Comparison of ENCODE assay signal across 16 cellular contexts in the genomic region with DNA sequence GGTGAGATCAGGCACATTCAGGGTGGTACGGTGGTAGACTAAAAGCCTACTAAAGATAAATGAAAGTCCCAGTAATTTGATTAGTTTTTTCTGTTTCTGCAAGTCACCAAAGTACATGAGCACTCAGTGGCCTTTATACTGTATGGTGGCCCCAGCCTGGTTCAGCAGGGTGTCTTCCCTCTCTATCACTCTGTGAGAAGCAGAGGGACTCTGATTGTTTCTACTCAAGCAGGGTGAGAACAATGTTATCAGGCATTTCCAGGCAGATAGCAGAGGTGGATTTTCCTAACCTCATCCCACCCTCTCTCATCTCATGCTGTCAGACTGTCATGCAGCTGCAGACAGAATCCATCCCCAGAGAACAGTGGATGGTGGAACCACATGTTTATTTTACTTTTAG.
A peak's percentile ranks its signal among the peaks of the same experiment; 100 is the strongest.
DNase-seq lines count a peak whose midpoint lies in the region; ATAC-seq and TF ChIP-seq lines count a peak whose summit lies in the region.
"Had no signal": no experiment of that assay in that cellular context is flagged by ENCODE, and none has a peak within 500 bp of the region (broad histone marks: within the 10 kb centered on the region; RNA-seq: fewer than 3 reads in every experiment).

No MANE protein-coding gene starts in this region.

- H3K4me1 Mint-ChIP-seq in CD8-positive, alpha-beta T cell (ENCODE audit: low read depth), result no peaks in the 10 kb centered on the region
- H3K4me1 Mint-ChIP-seq: CD4-positive, CD25-positive, alpha-beta regulatory T cell had no signal

- peaks cover 0 to 33% of the 10 kb centered on the region in 2 experiments; a peak in 2 of 4 replicates for H3K4me1 ChIP-seq in SK-N-SH (ENCODE audit: control insufficient read depth in 1 of 2, insufficient read depth in 2 of 2, low read depth in 1 of 2, low read length in 1 of 2)
- peaks cover 10% of the 10 kb centered on the region for H3K4me1 ChIP-seq in mesendoderm (ENCODE audit: control insufficient read depth, low read depth, low read length)
- no peaks in the 10 kb centered on the region for H3K4me1 ChIP-seq in CD8-positive, alpha-beta T cell (ENCODE audit: insufficient read depth, low read length)

- CTCF ChIA-PET in SK-N-SH (lab: Yijun Ruan, JAX), result no interaction called here
- CTCF ChIA-PET in CD8-positive, alpha-beta T cell (lab: Charles Lee), result no interaction called here

- POLR2A ChIA-PET in SK-N-SH (lab: Yijun Ruan, JAX), result no interaction called here
- POLR2A ChIA-PET in CD8-positive, alpha-beta T cell (lab: Charles Lee), result no interaction called here

- H3K27me3 Mint-ChIP-seq in CD8-positive, alpha-beta T cell (ENCODE audit: low read depth), result peaks cover 4% of the 10 kb centered on the region

- intact Hi-C loops in CD8-positive, alpha-beta T cell (cut with DNase I, micrococcal nuclease), result no loop called here

- H3K9me3 ChIP-seq in SK-N-SH, result no peaks in the 10 kb centered on the region
- no peaks in the 10 kb centered on the region for H3K9me3 ChIP-seq in CD8-positive, alpha-beta T cell (ENCODE audit: low read length)

- H3K4me3 ChIP-seq in SK-N-SH (ENCODE audit: low read depth in 2 of 2, low read length in 1 of 2) (no peak overlapping the region), mesendoderm (ENCODE audit: low read length) (no peak overlapping the region)
- H3K4me3 ChIP-seq in CD8-positive, alpha-beta T cell (ENCODE audit: low read depth, low read length), result no peak overlapping the region
- H3K4me3 ChIP-seq: BLaER1 treated with 17β-estradiol and CSF1 and Interleukin-3, amounts not matched to agents 10 nM and 100 nM had no signal

- H3K36me3 Mint-ChIP-seq in CD8-positive, alpha-beta T cell, result no peaks in the 10 kb centered on the region
- H3K36me3 Mint-ChIP-seq: CD4-positive, CD25-positive, alpha-beta regulatory T cell had no signal

- ATAC-seq in SK-N-SH treated with all-trans-retinoic acid at 6 μM for 48 hours (no peak; the same call in 2 of the 3 replicates), left lobe of liver (no peak), GM21515 (IDR thresholded peaks at IDR 0.05; ENCODE audit: unreplicated experiment) (no peak)
- ATAC-seq in CD8-positive, alpha-beta T cell, result no peak

- no peaks in the 10 kb centered on the region for H3K27me3 ChIP-seq in SK-N-SH (ENCODE audit: insufficient read depth)
- no peaks in the 10 kb centered on the region for H3K27me3 ChIP-seq in mesendoderm (ENCODE audit: insufficient read depth, low read length, poor library complexity)
- no peaks in the 10 kb centered on the region for H3K27me3 ChIP-seq in CD8-positive, alpha-beta T cell (ENCODE audit: insufficient read depth, low read length)
- H3K27me3 ChIP-seq: BLaER1 treated with 17β-estradiol and CSF1 and Interleukin-3, amounts not matched to agents 10 nM and 100 nM had no signal

- no peak overlapping the region for H3K18ac ChIP-seq in mesendoderm (ENCODE audit: low read length)

- H3K27ac Mint-ChIP-seq in CD8-positive, alpha-beta T cell, result no peak overlapping the region
- H3K27ac Mint-ChIP-seq: CD4-positive, CD25-positive, alpha-beta regulatory T cell had no signal

- no peak overlapping the region for H2BK5ac ChIP-seq in mesendoderm (ENCODE audit: low read length)

- H3K79me2 ChIP-seq in SK-N-SH (ENCODE audit: insufficient read depth), result no peaks in the 10 kb centered on the region
- H3K79me2 ChIP-seq in mesendoderm (ENCODE audit: control insufficient read depth, insufficient read depth, low read length), result no peaks in the 10 kb centered on the region

- H3K4ac ChIP-seq in mesendoderm (ENCODE audit: low read depth, low read length), result no peak overlapping the region

- H3K4me2 ChIP-seq in SK-N-SH, result no peak overlapping the region
- no peak overlapping the region for H3K4me2 ChIP-seq in mesendoderm (ENCODE audit: low read length)
- H3K4me2 ChIP-seq: BLaER1 treated with 17β-estradiol and CSF1 and Interleukin-3, amounts not matched to agents 10 nM and 100 nM had no signal

- no peak overlapping the region for H3K4me3 Mint-ChIP-seq in CD8-positive, alpha-beta T cell
- H3K4me3 Mint-ChIP-seq: CD4-positive, CD25-positive, alpha-beta regulatory T cell had no signal

- DNase-seq in SK-N-SH (peak; percentile 21), NCI-H146 treated with DMSO at 0.1 percent for 48 hours (lab: John Stamatoyannopoulos, UW; ENCODE audit: unreplicated experiment) (peak; percentile 66), mesendoderm (peak; percentile 93), left lobe of liver (ENCODE audit: low spot score) (no peak)
- DNase-seq in CD8-positive, alpha-beta T cell, result no peak
- DNase-seq: 8988T; AML-193; CD4-positive, CD25-positive, alpha-beta regulatory T cell; DND-41; GDM1; H7 had no signal

- H3K23ac ChIP-seq in mesendoderm (ENCODE audit: low read length), result no peak overlapping the region

- no peak overlapping the region for H4K5ac ChIP-seq in mesendoderm (ENCODE audit: low read length)

- H4K20me1 ChIP-seq in SK-N-SH (ENCODE audit: insufficient read depth), result no peaks in the 10 kb centered on the region
- H4K20me1 ChIP-seq: BLaER1 treated with 17β-estradiol and CSF1 and Interleukin-3, amounts not matched to agents 10 nM and 100 nM had no signal

- H2AFZ ChIP-seq in SK-N-SH (ENCODE audit: low read depth), result no peak overlapping the region

- 21% methylated on average over 1 of the region's 1 CpG for WGBS in SK-N-SH (ENCODE audit: low lambda C conversion rate)
- no CpG with 5 or more reads among the region's 1 CpG for WGBS in mesendoderm (ENCODE audit: extremely low coverage, insufficient coverage, low lambda C conversion rate)

- H4K8ac ChIP-seq in mesendoderm (ENCODE audit: low read depth, low read length), result no peak overlapping the region

- no peaks in the 10 kb centered on the region for H3F3A ChIP-seq in SK-N-SH (replicated peaks; ENCODE audit: insufficient read depth)

- no peaks in the 10 kb centered on the region for H3K9me2 ChIP-seq in SK-N-SH

- no peaks in the 10 kb centered on the region for H3K79me1 ChIP-seq in mesendoderm (ENCODE audit: low read length)

- TF ChIP-seq CTCF in SK-N-SH (IDR thresholded peaks at IDR 0.05), result no peak
- TF ChIP-seq CTCF in VCaP (conservative IDR thresholded peaks at IDR 0.05), result no peak
- no peak for TF ChIP-seq CTCF in CD8-positive, alpha-beta T cell (IDR thresholded peaks at IDR 0.05)

- H2AK5ac ChIP-seq in mesendoderm (ENCODE audit: low read length), result no peak overlapping the region

- H3K27ac ChIP-seq in SK-N-SH (ENCODE audit: low read depth in 2 of 2, low read length in 1 of 2) (peak overlapping the region in 1 of 2 experiments; percentile 70; a peak in 2 of 4 replicates), VCaP (peak overlapping the region; percentile 80), mesendoderm (ENCODE audit: low read depth, low read length) (no peak overlapping the region)
- H3K27ac ChIP-seq in CD8-positive, alpha-beta T cell (ENCODE audit: low read depth, low read length), result no peak overlapping the region
- H3K27ac ChIP-seq: BLaER1 treated with 17β-estradiol and CSF1 and Interleukin-3, amounts not matched to agents 10 nM and 100 nM; HL-60 had no signal

- H3K9ac ChIP-seq in SK-N-SH, result no peak overlapping the region
- no peak overlapping the region for H3K9ac ChIP-seq in mesendoderm (ENCODE audit: low read length)
- H3K9ac ChIP-seq: BLaER1 treated with 17β-estradiol and CSF1 and Interleukin-3, amounts not matched to agents 10 nM and 100 nM had no signal

- H2BK120ac ChIP-seq in mesendoderm (ENCODE audit: low read depth, low read length), result no peak overlapping the region

- no peak for TF ChIP-seq RAD21 in SK-N-SH (IDR thresholded peaks at IDR 0.05; ENCODE audit: low read length)

- no peak overlapping the region for H3K56ac ChIP-seq in mesendoderm (ENCODE audit: low read length)

- no peak for TF ChIP-seq EP300 in SK-N-SH (IDR thresholded peaks at IDR 0.05; ENCODE audit: borderline replicate concordance in 1 of 2, low read depth in 1 of 2, low read length in 1 of 2)

- H3K36me3 ChIP-seq in SK-N-SH (replicated peaks in 1 of 2; ENCODE audit: control insufficient read depth in 1 of 2, insufficient read depth in 2 of 2, low read length in 1 of 2), result no peaks in the 10 kb centered on the region
- no peaks in the 10 kb centered on the region for H3K36me3 ChIP-seq in mesendoderm (ENCODE audit: control insufficient read depth, insufficient read depth, low read length)
- H3K36me3 ChIP-seq in CD8-positive, alpha-beta T cell (ENCODE audit: insufficient read depth, low read length), result no peaks in the 10 kb centered on the region
- H3K36me3 ChIP-seq: BLaER1 treated with 17β-estradiol and CSF1 and Interleukin-3, amounts not matched to agents 10 nM and 100 nM had no signal

- H3K9me3 Mint-ChIP-seq in CD8-positive, alpha-beta T cell, result peaks cover 7% of the 10 kb centered on the region

- no peak overlapping the region for H2BK15ac ChIP-seq in mesendoderm (replicated peaks; ENCODE audit: low read depth)

TF ChIP-seq in SK-N-SH, 30 proteins besides CTCF, POLR2A, EP300 and RAD21 (continues in another document):
- no peak for TF ChIP-seq NRF1 (IDR thresholded peaks at IDR 0.05; ENCODE audit: low read depth, low read length)
- TF ChIP-seq TAF1 (IDR thresholded peaks at IDR 0.05; ENCODE audit: borderline replicate concordance, low read depth, low read length), result no peak
- TF ChIP-seq GABPA (IDR thresholded peaks at IDR 0.05; ENCODE audit: low read depth), result no peak
- TF ChIP-seq EZH2phosphoT487 (IDR thresholded peaks at IDR 0.05; ENCODE audit: borderline replicate concordance, low read depth), result no peak
- peak; percentile 6; the same call in 1 of the 2 replicates for TF ChIP-seq GATA2 (CRISPR knock-in tag; IDR thresholded peaks at IDR 0.05)
- no peak for TF ChIP-seq SIN3A (IDR thresholded peaks at IDR 0.05; ENCODE audit: borderline replicate concordance, low read depth, low read length)

TF ChIP-seq in SK-N-SH treated with all-trans-retinoic acid at 6 μM for 48 hours, 23 proteins besides CTCF, POLR2A, EP300 and RAD21 (continues in another document):
- no peak for TF ChIP-seq TOX (CRISPR knock-in tag; IDR thresholded peaks at IDR 0.05; ENCODE audit: borderline replicate concordance)
- TF ChIP-seq ZNF8 (CRISPR knock-in tag; IDR thresholded peaks at IDR 0.05), result no peak
- TF ChIP-seq CSDC2 (CRISPR knock-in tag; IDR thresholded peaks at IDR 0.05), result no peak

Comparison
In these comparisons a context has a peak if more than half of its experiments do, and no peak if none do; other contexts are left out.
1. DNase-seq: peak in SK-N-SH (single experiment), NCI-H146 treated with DMSO at 0.1 percent for 48 hours (single experiment) and mesendoderm (single experiment); none in CD8-positive, alpha-beta T cell (0 of 7) and left lobe of liver (single experiment).